ENCODE assay signal across 9 cellular contexts in the genomic region with DNA sequence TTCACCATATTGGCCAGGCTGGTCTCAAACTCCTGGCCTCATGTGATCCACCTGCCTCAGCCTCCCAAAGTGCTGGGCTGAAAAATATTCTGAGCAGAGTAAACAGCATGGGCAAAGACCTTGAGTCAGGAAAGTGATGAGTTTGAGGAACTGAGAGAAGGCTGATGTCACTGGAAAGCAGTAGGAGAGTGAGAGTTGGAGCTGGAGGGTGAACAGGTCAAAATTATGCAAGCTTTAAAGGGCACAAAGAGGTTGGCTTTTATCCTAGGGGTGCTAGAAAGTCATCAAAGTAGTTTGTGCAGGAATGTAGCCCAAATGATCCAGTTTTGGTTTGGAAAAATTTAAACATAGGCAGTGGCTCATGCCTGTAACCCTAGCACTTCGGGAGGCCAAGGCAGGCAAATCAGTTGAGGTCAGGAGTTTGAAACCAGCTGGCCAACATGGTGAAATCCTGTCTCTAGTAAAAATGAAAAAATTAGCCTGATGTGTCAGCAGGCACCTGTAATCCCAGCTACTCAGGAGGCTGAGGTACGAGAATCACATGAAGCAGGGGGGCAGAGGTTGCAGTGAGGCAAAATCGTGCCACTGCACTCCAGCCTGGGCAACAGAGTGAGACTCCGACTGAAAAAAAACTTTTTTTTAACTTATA.
DNase-seq lines count a peak whose midpoint lies in the region; ATAC-seq and TF ChIP-seq lines count a peak whose summit lies in the region.
"Had no signal": no experiment of that assay in that cellular context is flagged by ENCODE, and none has a peak within 500 bp of the region (broad histone marks: within the 10 kb centered on the region; RNA-seq: fewer than 3 reads in every experiment).

No MANE protein-coding gene starts in this region.

- DNase-seq in GM06990 (ENCODE audit: extremely low read depth, insufficient read length) (peak; percentile 63), Kasumi-1 (lab: John Stamatoyannopoulos, UW) (no peak), DMS53 treated with DMSO at 0.1 percent for 48 hours (lab: John Stamatoyannopoulos, UW; ENCODE audit: unreplicated experiment) (no peak)
- DNase-seq in activated naive CD8-positive, alpha-beta T cell treated with anti-CD3 and anti-CD28 coated beads, Interleukin-2, amount 50 U/mL, for 24 hours, result no peak
- no peak for DNase-seq in effector CD8-positive, alpha-beta T cell (lab: John Stamatoyannopoulos, UW)
- no peak for DNase-seq in effector memory CD8-positive, alpha-beta T cell

- peaks cover 53% of the 10 kb centered on the region for H3K4me1 Mint-ChIP-seq in activated naive CD8-positive, alpha-beta T cell treated with anti-CD3 and anti-CD28 coated beads, Interleukin-2, amount 50 U/mL, for 24 hours
- peaks cover 22 to 28% of the 10 kb centered on the region in 2 donors for H3K4me1 Mint-ChIP-seq in effector memory CD8-positive, alpha-beta T cell (ENCODE audit: low read depth in 2 of 2)

- no peak overlapping the region for H3K4me3 ChIP-seq in GM06990 (replicated peaks; ENCODE audit: low read depth, low read length)

- TF ChIP-seq CTCF in GM06990 (IDR thresholded peaks at IDR 0.05; ENCODE audit: insufficient read depth, low read length, poor library complexity, severe bottlenecking), result no peak

- H3K9me3 Mint-ChIP-seq in activated naive CD8-positive, alpha-beta T cell treated with anti-CD3 and anti-CD28 coated beads, Interleukin-2, amount 50 U/mL, for 24 hours, result no peaks in the 10 kb centered on the region
- no peaks in the 10 kb centered on the region for H3K9me3 Mint-ChIP-seq in effector memory CD8-positive, alpha-beta T cell

- H3K27me3 Mint-ChIP-seq in activated naive CD8-positive, alpha-beta T cell treated with anti-CD3 and anti-CD28 coated beads, Interleukin-2, amount 50 U/mL, for 24 hours, result no peaks in the 10 kb centered on the region
- H3K27me3 Mint-ChIP-seq in effector memory CD8-positive, alpha-beta T cell, result no peaks in the 10 kb centered on the region

- ATAC-seq in GM19452 (IDR thresholded peaks at IDR 0.05; ENCODE audit: unreplicated experiment), result peak; percentile 65
- peak; percentile 74 for ATAC-seq in HG03135 (IDR thresholded peaks at IDR 0.05; ENCODE audit: unreplicated experiment)
- peak; percentile 71 for ATAC-seq in activated naive CD8-positive, alpha-beta T cell treated with anti-CD3 and anti-CD28 coated beads, Interleukin-2, amount 50 U/mL, for 24 hours
- no peak for ATAC-seq in effector memory CD8-positive, alpha-beta T cell (replicated peaks)

- no peaks in the 10 kb centered on the region for H3K36me3 ChIP-seq in GM06990 (ENCODE audit: control insufficient read depth, insufficient read depth, low read length)
- H3K36me3 ChIP-seq: neutrophil had no signal

- H3K27me3 ChIP-seq in GM06990 (replicated peaks; ENCODE audit: control insufficient read depth, insufficient read depth, low read length), result no peaks in the 10 kb centered on the region
- H3K27me3 ChIP-seq: neutrophil had no signal

- peak overlapping the region; percentile 68 for H3K27ac Mint-ChIP-seq in activated naive CD8-positive, alpha-beta T cell treated with anti-CD3 and anti-CD28 coated beads, Interleukin-2, amount 50 U/mL, for 24 hours
- H3K27ac Mint-ChIP-seq in effector memory CD8-positive, alpha-beta T cell, result no peak overlapping the region

- no peak overlapping the region for H3K4me3 Mint-ChIP-seq in activated naive CD8-positive, alpha-beta T cell treated with anti-CD3 and anti-CD28 coated beads, Interleukin-2, amount 50 U/mL, for 24 hours
- H3K4me3 Mint-ChIP-seq in effector memory CD8-positive, alpha-beta T cell, result no peak overlapping the region

- H3K36me3 Mint-ChIP-seq in activated naive CD8-positive, alpha-beta T cell treated with anti-CD3 and anti-CD28 coated beads, Interleukin-2, amount 50 U/mL, for 24 hours (ENCODE audit: low read depth), result no peaks in the 10 kb centered on the region
- H3K36me3 Mint-ChIP-seq in effector memory CD8-positive, alpha-beta T cell (ENCODE audit: insufficient read depth), result peaks cover 4% of the 10 kb centered on the region
